ENCODE assay signal across 8 cellular contexts in genomic region chr3:14651440-14652251, GRCh38. TPM values are rescaled to one million over a fixed set of nuclear protein-coding genes. Genes with fewer than 3 reads are reported as not detected.
DNase-seq lines count a peak whose midpoint lies in the region; ATAC-seq and TF ChIP-seq lines count a peak whose summit lies in the region.

CCDC174 (plus strand) TSS chr3:14651762; CDS start chr3:14651837, 75 bp downstream.

- peaks cover 7% of the 10 kb centered on the region for H3K36me3 Mint-ChIP-seq in activated naive CD4-positive, alpha-beta T cell treated with anti-CD3 and anti-CD28 coated beads, Interleukin-2, amount 50 U/mL, for 24 hours

- peaks cover 52% of the 10 kb centered on the region for H3K4me1 Mint-ChIP-seq in activated naive CD4-positive, alpha-beta T cell treated with anti-CD3 and anti-CD28 coated beads, Interleukin-2, amount 50 U/mL, for 24 hours

- no peaks in the 10 kb centered on the region for H3K27me3 ChIP-seq in GM06990 (replicated peaks; ENCODE audit: control insufficient read depth, insufficient read depth, low read length)

- H3K36me3 ChIP-seq in GM06990 (ENCODE audit: control insufficient read depth, insufficient read depth, low read length) = peaks cover 2% of the 10 kb centered on the region

- peak; percentile 99 for ATAC-seq in HG02588 (IDR thresholded peaks at IDR 0.05; ENCODE audit: unreplicated experiment)
- ATAC-seq in SK-N-SH treated with all-trans-retinoic acid at 6 μM for 48 hours = peak; percentile 99

- peak; percentile 90 for DNase-seq in GM06990 (ENCODE audit: extremely low read depth, insufficient read length)
- peak; percentile 99 for DNase-seq in NCI-H1092 (lab: John Stamatoyannopoulos, UW)
- peak; percentile 99 for DNase-seq in glomerular endothelial cell (ENCODE audit: extremely low read depth, low read depth, low spot score)
- peak; percentile 97 for DNase-seq in occipital lobe (lab: John Stamatoyannopoulos, UW)

- peak within 1 kb of the TSS; percentile 82 for H3K4me3 ChIP-seq in GM06990 (replicated peaks; ENCODE audit: low read depth, low read length)

- H3K9me3 Mint-ChIP-seq in activated naive CD4-positive, alpha-beta T cell treated with anti-CD3 and anti-CD28 coated beads, Interleukin-2, amount 50 U/mL, for 24 hours = peaks cover 4% of the 10 kb centered on the region

- H3K27ac ChIP-seq in temporal lobe (ENCODE audit: low read depth, low read length) = peak within 1 kb of the TSS; percentile 56

- peak within 1 kb of the TSS; percentile 99 for H3K27ac Mint-ChIP-seq in activated naive CD4-positive, alpha-beta T cell treated with anti-CD3 and anti-CD28 coated beads, Interleukin-2, amount 50 U/mL, for 24 hours

- peak within 1 kb of the TSS; percentile 99 for H3K4me3 Mint-ChIP-seq in activated naive CD4-positive, alpha-beta T cell treated with anti-CD3 and anti-CD28 coated beads, Interleukin-2, amount 50 U/mL, for 24 hours

- TF ChIP-seq CTCF in GM06990 (IDR thresholded peaks at IDR 0.05; ENCODE audit: insufficient read depth, low read length, poor library complexity, severe bottlenecking) = no peak

- no peaks in the 10 kb centered on the region for H3K27me3 Mint-ChIP-seq in activated naive CD4-positive, alpha-beta T cell treated with anti-CD3 and anti-CD28 coated beads, Interleukin-2, amount 50 U/mL, for 24 hours

TF ChIP-seq in SK-N-SH treated with all-trans-retinoic acid at 6 μM for 48 hours, 23 proteins besides CTCF, POLR2A, EP300 and RAD21:
- TF ChIP-seq ZFP3 (CRISPR knock-in tag; IDR thresholded peaks at IDR 0.05) = peak; percentile 55; the same call in 1 of the 2 replicates
- TF ChIP-seq TSHZ2 (CRISPR knock-in tag; IDR thresholded peaks at IDR 0.05) = peak; percentile 88
- 0 out of 2 replicates have a peak, but pooled peaks have one; percentile 62 for TF ChIP-seq CSDC2 (CRISPR knock-in tag; IDR thresholded peaks at IDR 0.05)
- peak; percentile 79; the same call in 1 of the 2 replicates for TF ChIP-seq SNAI2 (CRISPR knock-in tag; IDR thresholded peaks at IDR 0.05)
- 0 out of 2 replicates have a peak, but pooled peaks have one; percentile 44 for TF ChIP-seq GLIS3 (CRISPR knock-in tag; IDR thresholded peaks at IDR 0.05)
- TF ChIP-seq TOX (CRISPR knock-in tag; IDR thresholded peaks at IDR 0.05; ENCODE audit: borderline replicate concordance) = no peak
- no peak for TF ChIP-seq ZNF565 (CRISPR knock-in tag; conservative IDR thresholded peaks at IDR 0.05; ENCODE audit: low read depth)
- TF ChIP-seq ISL1 (CRISPR knock-in tag; IDR thresholded peaks at IDR 0.05) = peak; percentile 20; the same call in 1 of the 2 replicates

RNA-seq across cellular contexts. Expression of gene CCDC174, which starts in this region (rescaled TPM):
- 5.5 and 11.4 TPM in 2 replicates for total RNA-seq in glomerular endothelial cell
- total RNA-seq in occipital lobe = 11.7 TPM
- 11.3 TPM for total RNA-seq in temporal lobe

Comparison
In these comparisons a context has a peak if more than half of its experiments do, and no peak if none do; other contexts are left out.
1. Peak in every context shown above with its lines: DNase-seq, ATAC-seq, H3K4me3 ChIP-seq and H3K27ac ChIP-seq.